In genomic region chr17:3048727-3049471, GRCh38 we compare ENCODE assay signal across 1 cellular context.
TF ChIP-seq lines count a peak whose summit lies in the region.

No MANE protein-coding gene starts in this region.

TF ChIP-seq in HepG2, 621 proteins besides CTCF, POLR2A, EP300 and RAD21 (continued from another document and continues in another):
- TF ChIP-seq SPEN (CRISPR knock-in tag; IDR thresholded peaks at IDR 0.05; ENCODE audit: low read depth) (peak; percentile 32), ONECUT2 (CRISPR knock-in tag; IDR thresholded peaks at IDR 0.05) (no peak), TBL1XR1 (IDR thresholded peaks at IDR 0.05; ENCODE audit: borderline replicate concordance, low read length, partially characterized antibody) (peak; percentile 44), CREB1 (IDR thresholded peaks at IDR 0.05) (peak; percentile 67), CREB1 (CRISPR knock-in tag; IDR thresholded peaks at IDR 0.05) (0 out of 2 replicates have a peak, but pooled peaks have one; percentile 41), MXI1 (IDR thresholded peaks at IDR 0.05; ENCODE audit: borderline replicate concordance, low read depth, low read length) (peak; percentile 68; the same call in 1 of the 3 replicates), GLI4 (CRISPR knock-in tag; IDR thresholded peaks at IDR 0.05; ENCODE audit: borderline replicate concordance) (no peak), MLXIP (CRISPR knock-in tag; IDR thresholded peaks at IDR 0.05; ENCODE audit: borderline replicate concordance) (no peak), PCBP1 (IDR thresholded peaks at IDR 0.05; ENCODE audit: borderline replicate concordance, low read depth, low read length) (0 out of 2 replicates have a peak, but pooled peaks have one; percentile 67), NPAS2 (CRISPR knock-in tag; IDR thresholded peaks at IDR 0.05; ENCODE audit: borderline replicate concordance) (no peak), ZNF790 (CRISPR knock-in tag; IDR thresholded peaks at IDR 0.05; ENCODE audit: borderline replicate concordance) (no peak), PREB (CRISPR knock-in tag; IDR thresholded peaks at IDR 0.05) (no peak), ZNF501 (CRISPR knock-in tag; IDR thresholded peaks at IDR 0.05) (peak; percentile 84), U2AF1 (optimal IDR thresholded peaks at IDR 0.05; ENCODE audit: low read depth, low read length) (no peak), ZZZ3 (CRISPR knock-in tag; IDR thresholded peaks at IDR 0.05; ENCODE audit: borderline replicate concordance) (no peak), TAF15 (IDR thresholded peaks at IDR 0.05; ENCODE audit: low read depth, low read length, poor library complexity, severe bottlenecking) (no peak), PBX3 (CRISPR knock-in tag; IDR thresholded peaks at IDR 0.05; ENCODE audit: borderline replicate concordance) (no peak), PAX8 (CRISPR knock-in tag; IDR thresholded peaks at IDR 0.05; ENCODE audit: borderline replicate concordance) (no peak), ZNF496 (CRISPR knock-in tag; IDR thresholded peaks at IDR 0.05; ENCODE audit: insufficient replicate concordance) (no peak), MTF2 (CRISPR knock-in tag; IDR thresholded peaks at IDR 0.05; ENCODE audit: borderline replicate concordance) (peak; percentile 29; the same call in 1 of the 2 replicates), DMAP1 (CRISPR knock-in tag; IDR thresholded peaks at IDR 0.05) (no peak), SALL1 (CRISPR knock-in tag; IDR thresholded peaks at IDR 0.05) (peak; percentile 59), ZNF382 (CRISPR knock-in tag; IDR thresholded peaks at IDR 0.05; ENCODE audit: borderline replicate concordance) (no peak), HHEX (CRISPR knock-in tag; IDR thresholded peaks at IDR 0.05) (no peak), KLF16 (CRISPR knock-in tag; IDR thresholded peaks at IDR 0.05) (peak in 1 of 2 experiments; percentile 53; a peak in 1 of 4 replicates), SRSF9 (IDR thresholded peaks at IDR 0.05; ENCODE audit: borderline replicate concordance, insufficient read depth, low read depth, low read length, poor library complexity, severe bottlenecking) (no peak), ZNF773 (CRISPR knock-in tag; IDR thresholded peaks at IDR 0.05; ENCODE audit: borderline replicate concordance) (no peak), ZBTB7A (CRISPR knock-in tag; IDR thresholded peaks at IDR 0.05) (no peak), REST (IDR thresholded peaks at IDR 0.05; ENCODE audit: borderline replicate concordance in 1 of 2, low read depth in 1 of 2, low read length in 2 of 2) (no peak), SP2 (CRISPR knock-in tag; IDR thresholded peaks at IDR 0.05) (peak; percentile 97), TP53 (CRISPR knock-in tag; conservative IDR thresholded peaks at IDR 0.05) (no peak), RFX5 (IDR thresholded peaks at IDR 0.05; ENCODE audit: low read depth, low read length) (peak; percentile 61), SMYD3 (CRISPR knock-in tag; IDR thresholded peaks at IDR 0.05) (no peak), ZNF580 (CRISPR knock-in tag; IDR thresholded peaks at IDR 0.05; ENCODE audit: borderline replicate concordance, low read depth) (no peak), SP5 (CRISPR knock-in tag; IDR thresholded peaks at IDR 0.05; ENCODE audit: borderline replicate concordance, low read depth) (no peak), REXO4 (CRISPR knock-in tag; IDR thresholded peaks at IDR 0.05; ENCODE audit: borderline replicate concordance) (no peak), SP1 (IDR thresholded peaks at IDR 0.05) (no peak), SP1 (CRISPR knock-in tag; IDR thresholded peaks at IDR 0.05) (peak; percentile 39; the same call in 1 of the 2 replicates), THAP7 (CRISPR knock-in tag; IDR thresholded peaks at IDR 0.05) (0 out of 2 replicates have a peak, but pooled peaks have one; percentile 10), ZSCAN30 (CRISPR knock-in tag; IDR thresholded peaks at IDR 0.05) (0 out of 2 replicates have a peak, but pooled peaks have one; percentile 47), ZMYM2 (CRISPR knock-in tag; IDR thresholded peaks at IDR 0.05) (no peak), ZSCAN22 (CRISPR knock-in tag; IDR thresholded peaks at IDR 0.05) (no peak), CBX5 (CRISPR knock-in tag; IDR thresholded peaks at IDR 0.05; ENCODE audit: borderline replicate concordance) (peak; percentile 79; the same call in 1 of the 2 replicates), SOX13 (IDR thresholded peaks at IDR 0.05) (no peak), SOX13 (CRISPR knock-in tag; conservative IDR thresholded peaks at IDR 0.05 in 1 of 2, IDR thresholded peaks at IDR 0.05 in 1 of 2) (0 out of 4 replicates have a peak, but pooled peaks of 1 of the 2 experiments have one; percentile 16), NCOA2 (CRISPR knock-in tag; IDR thresholded peaks at IDR 0.05) (no peak; the same call in 1 of the 2 replicates), MAFF (IDR thresholded peaks at IDR 0.05; ENCODE audit: low read depth, low read length) (no peak), TCF7L2 (IDR thresholded peaks at IDR 0.05; ENCODE audit: low read depth, low read length) (no peak), KDM3A (CRISPR knock-in tag; IDR thresholded peaks at IDR 0.05; ENCODE audit: low read depth) (peak; percentile 90), NFRKB (IDR thresholded peaks at IDR 0.05) (no peak), ZNF782 (CRISPR knock-in tag; IDR thresholded peaks at IDR 0.05; ENCODE audit: borderline replicate concordance) (no peak), THAP8 (CRISPR knock-in tag; IDR thresholded peaks at IDR 0.05; ENCODE audit: borderline replicate concordance) (no peak), ZNF543 (CRISPR knock-in tag; IDR thresholded peaks at IDR 0.05) (0 out of 2 replicates have a peak, but pooled peaks have one; percentile 55), ATRX (CRISPR knock-in tag; IDR thresholded peaks at IDR 0.05; ENCODE audit: borderline replicate concordance) (no peak), ISX (CRISPR knock-in tag; conservative IDR thresholded peaks at IDR 0.05) (no peak), HNRNPL (IDR thresholded peaks at IDR 0.05; ENCODE audit: low read depth, low read length) (peak; percentile 49; the same call in 1 of the 2 replicates), PHF8 (CRISPR knock-in tag; IDR thresholded peaks at IDR 0.05) (peak; percentile 34; the same call in 1 of the 2 replicates), ZNF256 (CRISPR knock-in tag; conservative IDR thresholded peaks at IDR 0.05) (no peak), ZNF34 (CRISPR knock-in tag; IDR thresholded peaks at IDR 0.05; ENCODE audit: borderline replicate concordance) (peak; percentile 79; the same call in 1 of the 2 replicates)
- TF ChIP-seq, protein P1, sequence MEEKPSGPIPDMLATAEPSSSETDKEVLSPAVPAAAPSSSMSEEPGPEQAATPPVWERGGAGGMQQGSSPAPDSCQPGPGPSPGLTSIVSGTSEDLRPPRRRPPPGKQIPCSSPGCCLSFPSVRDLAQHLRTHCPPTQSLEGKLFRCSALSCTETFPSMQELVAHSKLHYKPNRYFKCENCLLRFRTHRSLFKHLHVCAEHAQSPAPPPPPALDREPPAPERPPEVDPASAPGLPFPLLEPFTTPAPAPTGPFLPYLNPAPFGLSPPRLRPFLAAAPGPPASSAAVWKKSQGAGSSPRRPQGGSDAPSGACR (CRISPR knock-in tag; IDR thresholded peaks at IDR 0.05), result no peak
- TF ChIP-seq, protein P2, sequence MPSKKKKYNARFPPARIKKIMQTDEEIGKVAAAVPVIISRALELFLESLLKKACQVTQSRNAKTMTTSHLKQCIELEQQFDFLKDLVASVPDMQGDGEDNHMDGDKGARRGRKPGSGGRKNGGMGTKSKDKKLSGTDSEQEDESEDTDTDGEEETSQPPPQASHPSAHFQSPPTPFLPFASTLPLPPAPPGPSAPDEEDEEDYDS (CRISPR knock-in tag; IDR thresholded peaks at IDR 0.05), result no peak
- TF ChIP-seq, protein P3, sequence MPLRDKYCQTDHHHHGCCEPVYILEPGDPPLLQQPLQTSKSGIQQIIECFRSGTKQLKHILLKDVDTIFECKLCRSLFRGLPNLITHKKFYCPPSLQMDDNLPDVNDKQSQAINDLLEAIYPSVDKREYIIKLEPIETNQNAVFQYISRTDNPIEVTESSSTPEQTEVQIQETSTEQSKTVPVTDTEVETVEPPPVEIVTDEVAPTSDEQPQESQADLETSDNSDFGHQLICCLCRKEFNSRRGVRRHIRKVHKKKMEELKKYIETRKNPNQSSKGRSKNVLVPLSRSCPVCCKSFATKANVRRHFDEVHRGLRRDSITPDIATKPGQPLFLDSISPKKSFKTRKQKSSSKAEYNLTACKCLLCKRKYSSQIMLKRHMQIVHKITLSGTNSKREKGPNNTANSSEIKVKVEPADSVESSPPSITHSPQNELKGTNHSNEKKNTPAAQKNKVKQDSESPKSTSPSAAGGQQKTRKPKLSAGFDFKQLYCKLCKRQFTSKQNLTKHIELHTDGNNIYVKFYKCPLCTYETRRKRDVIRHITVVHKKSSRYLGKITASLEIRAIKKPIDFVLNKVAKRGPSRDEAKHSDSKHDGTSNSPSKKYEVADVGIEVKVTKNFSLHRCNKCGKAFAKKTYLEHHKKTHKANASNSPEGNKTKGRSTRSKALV (CRISPR knock-in tag; IDR thresholded peaks at IDR 0.05), result no peak
